In the genomic region with DNA sequence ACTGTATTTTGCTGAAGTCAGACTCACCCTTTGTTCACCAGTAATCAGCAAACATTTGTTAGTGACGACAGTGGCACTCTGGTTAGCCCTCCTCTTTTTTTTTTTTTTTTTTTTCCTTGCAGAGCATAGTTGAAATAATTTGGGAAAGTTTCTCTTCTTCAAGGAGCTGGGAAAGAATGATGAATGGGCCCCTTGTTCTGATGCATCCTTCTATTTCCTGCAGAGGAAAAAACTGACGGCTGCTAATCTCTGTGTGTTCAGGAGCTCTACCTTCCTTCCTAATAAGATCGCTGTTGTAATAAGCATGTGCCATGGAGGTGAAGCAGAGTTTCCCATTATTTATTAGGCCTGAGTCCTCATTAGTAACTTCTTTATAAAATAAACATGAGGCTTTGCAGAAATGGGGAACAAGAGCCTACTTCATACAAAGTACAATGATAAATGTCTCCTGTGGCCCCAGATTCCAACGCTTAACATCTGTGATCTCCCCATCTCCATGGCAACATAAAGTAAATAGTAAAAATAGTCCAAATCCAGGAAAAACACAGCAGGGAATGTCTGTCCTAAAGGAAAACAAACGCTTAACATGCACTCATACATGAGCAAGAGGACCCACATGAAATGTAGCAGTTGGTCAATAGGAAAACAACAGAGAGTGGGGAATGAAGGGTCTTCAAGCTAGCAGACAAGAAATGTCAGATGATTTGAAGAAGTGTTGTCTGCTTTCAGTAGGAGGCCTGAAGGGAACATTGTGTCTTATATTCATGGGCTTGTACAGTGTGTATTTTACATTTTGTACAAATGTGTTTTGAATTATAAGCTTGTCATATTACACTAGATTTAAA, we compare ENCODE assay signal across 10 cellular contexts. TPM values are rescaled to one million over a fixed set of nuclear protein-coding genes. Genes with fewer than 3 reads are reported as not detected.
A peak's percentile ranks its signal among the peaks of the same experiment; 100 is the strongest.
DNase-seq lines count a peak whose midpoint lies in the region; ATAC-seq and TF ChIP-seq lines count a peak whose summit lies in the region.
"Had no signal": no experiment of that assay in that cellular context is flagged by ENCODE, and none has a peak within 500 bp of the region (broad histone marks: within the 10 kb centered on the region; RNA-seq: fewer than 3 reads in every experiment).

No MANE protein-coding gene starts in this region.

- H3K4me1 ChIP-seq in IMR-90 (ENCODE audit: control insufficient read depth, insufficient read depth, low read length) (peaks cover 1% of the 10 kb centered on the region; the same call in 1 of the 2 replicates), hepatocyte (ENCODE audit: insufficient read depth) (peaks cover 20% of the 10 kb centered on the region), gastrocnemius medialis (no peaks in the 10 kb centered on the region)

- DNase-seq in IMR-90 (peak; percentile 72), choroid plexus epithelial cell (ENCODE audit: low read depth) (peak; percentile 61), hepatocyte (ENCODE audit: low spot score) (no peak), gastrocnemius medialis (no peak), dedifferentiated amniotic fluid mesenchymal stem cell (ENCODE audit: extremely low spot score) (no peak), inferior parietal cortex (ENCODE audit: extremely low spot score) (no peak)
- DNase-seq in activated CD4-positive, alpha-beta memory T cell treated with anti-CD3 and anti-CD28 coated beads, Interleukin-2, amount 10 ng/mL, durations not matched to agents 7 days and 5 days: no peak
- DNase-seq in activated naive CD8-positive, alpha-beta T cell treated with anti-CD3 and anti-CD28 coated beads for 36 hours: no peak
- DNase-seq: NCI-H1417 treated with DMSO at 0.1 percent for 48 hours, T-helper 9 cell had no signal

- no peak overlapping the region for H4K91ac ChIP-seq in IMR-90 (ENCODE audit: insufficient read depth, low read depth, low read length)

- intact Hi-C loops in IMR-90 (cut with micrococcal nuclease) (no loop called here), gastrocnemius medialis (cut with DNase I; ENCODE audit: low total_unique reads) (no loop called here)

- H3K4me3 ChIP-seq in IMR-90 (ENCODE audit: insufficient read depth, low read depth, low read length): no peak overlapping the region
- no peak overlapping the region for H3K4me3 ChIP-seq in choroid plexus epithelial cell (ENCODE audit: low read depth, low read length)
- no peak overlapping the region for H3K4me3 ChIP-seq in hepatocyte
- H3K4me3 ChIP-seq in gastrocnemius medialis: no peak overlapping the region

- H3K27me3 Mint-ChIP-seq in activated CD4-positive, alpha-beta memory T cell treated with anti-CD3 and anti-CD28 coated beads, Interleukin-2, amount 10 ng/mL, durations not matched to agents 7 days and 5 days: peaks cover 2% of the 10 kb centered on the region
- no peaks in the 10 kb centered on the region for H3K27me3 Mint-ChIP-seq in activated naive CD8-positive, alpha-beta T cell treated with anti-CD3 and anti-CD28 coated beads for 36 hours

- WGBS in IMR-90 (ENCODE audit: extremely low coverage in 2 of 2, insufficient read length in 1 of 2), 2 experiments: no CpG with 5 or more reads among the region's 5 CpGs
- WGBS in hepatocyte (ENCODE audit: low lambda C conversion rate, missing lambda C conversion rate): 39% methylated on average over 5 of the region's 5 CpGs

- H2AFZ ChIP-seq in IMR-90 (replicated peaks; ENCODE audit: low read length, poor library complexity) (no peak overlapping the region), hepatocyte (peak overlapping the region; percentile 12)

- H3K9me2 ChIP-seq in hepatocyte (replicated peaks; ENCODE audit: insufficient read depth): no peaks in the 10 kb centered on the region

- CTCF ChIA-PET in IMR-90 (lab: Yijun Ruan, JAX): interaction anchor here (0.8 to 1.3 kb wide), 2 partner anchors 35 to 148 kb away, joined by 3 to 4 read pairs; no protein-coding TSS in a partner anchor
- CTCF ChIA-PET in activated CD4-positive, alpha-beta memory T cell treated with anti-CD3 and anti-CD28 coated beads, Interleukin-2, amount 10 ng/mL, durations not matched to agents 7 days and 5 days (lab: Charles Lee): interaction anchor here (0.7 kb wide), 1 partner anchor 449 kb away, joined by 3 read pairs; no protein-coding TSS in a partner anchor

- peak overlapping the region; percentile 59; the same call in 1 of the 2 replicates for H3K23ac ChIP-seq in IMR-90 (ENCODE audit: low read depth, low read length)

- peaks cover 0 to 7% of the 10 kb centered on the region in 2 experiments; a peak in 2 of 4 replicates for H3K79me1 ChIP-seq in IMR-90 (ENCODE audit: low read depth in 1 of 2, low read length in 2 of 2)

- H4K8ac ChIP-seq in IMR-90 (ENCODE audit: low read depth in 2 of 2, low read length in 2 of 2): no peak overlapping the region

- no peaks in the 10 kb centered on the region for H3K36me3 Mint-ChIP-seq in activated CD4-positive, alpha-beta memory T cell treated with anti-CD3 and anti-CD28 coated beads, Interleukin-2, amount 10 ng/mL, durations not matched to agents 7 days and 5 days (ENCODE audit: low read depth)
- H3K36me3 Mint-ChIP-seq in activated naive CD8-positive, alpha-beta T cell treated with anti-CD3 and anti-CD28 coated beads for 36 hours: no peaks in the 10 kb centered on the region

- H4K5ac ChIP-seq in IMR-90 (ENCODE audit: low read depth, low read length): no peak overlapping the region

- no peaks in the 10 kb centered on the region for H3K4me1 Mint-ChIP-seq in activated CD4-positive, alpha-beta memory T cell treated with anti-CD3 and anti-CD28 coated beads, Interleukin-2, amount 10 ng/mL, durations not matched to agents 7 days and 5 days
- no peaks in the 10 kb centered on the region for H3K4me1 Mint-ChIP-seq in activated naive CD8-positive, alpha-beta T cell treated with anti-CD3 and anti-CD28 coated beads for 36 hours

- no peaks in the 10 kb centered on the region for H3K36me3 ChIP-seq in IMR-90 (ENCODE audit: control insufficient read depth, insufficient read depth, low read length)
- no peaks in the 10 kb centered on the region for H3K36me3 ChIP-seq in hepatocyte (replicated peaks; ENCODE audit: insufficient read depth, low read depth)
- no peaks in the 10 kb centered on the region for H3K36me3 ChIP-seq in gastrocnemius medialis

- H3K4me2 ChIP-seq in IMR-90 (ENCODE audit: low read depth, low read length) (no peak overlapping the region), hepatocyte (no peak overlapping the region)

- H3K9ac ChIP-seq in IMR-90 (ENCODE audit: low read depth, low read length): no peak overlapping the region

- no peak overlapping the region for H2AK9ac ChIP-seq in IMR-90 (replicated peaks; ENCODE audit: low read depth, low read length, poor library complexity)

- no peak overlapping the region for H3K56ac ChIP-seq in IMR-90 (ENCODE audit: extremely low read depth, insufficient read depth, low read length)

- no peaks in the 10 kb centered on the region for H3K79me2 ChIP-seq in hepatocyte

- no peak overlapping the region; the same call in 1 of the 2 replicates for H3K14ac ChIP-seq in IMR-90 (replicated peaks; ENCODE audit: low read depth, low read length)

- no peak for TF ChIP-seq CTCF in IMR-90 (conservative IDR thresholded peaks at IDR 0.05; ENCODE audit: low read depth, low read length)
- no peak for TF ChIP-seq CTCF in choroid plexus epithelial cell (conservative IDR thresholded peaks at IDR 0.05; ENCODE audit: low read depth, low read length)
- TF ChIP-seq CTCF in hepatocyte (IDR thresholded peaks at IDR 0.05; ENCODE audit: poor library complexity): no peak
- TF ChIP-seq CTCF in gastrocnemius medialis (IDR thresholded peaks at IDR 0.05 in 4 of 5, conservative IDR thresholded peaks at IDR 0.05 in 1 of 5): no peak

- no peak overlapping the region for H3K4ac ChIP-seq in IMR-90 (ENCODE audit: low read depth, low read length)

- no peak for TF ChIP-seq RAD21 in IMR-90 (IDR thresholded peaks at IDR 0.05; ENCODE audit: low read length)

- no peak overlapping the region for H2BK5ac ChIP-seq in IMR-90 (ENCODE audit: low read depth, low read length, poor library complexity, severe bottlenecking)

- H3K9me3 ChIP-seq in IMR-90 (ENCODE audit: control insufficient read depth, insufficient read depth, low read length) (no peaks in the 10 kb centered on the region), hepatocyte (ENCODE audit: low read depth) (no peaks in the 10 kb centered on the region), gastrocnemius medialis (no peaks in the 10 kb centered on the region)

- H2BK15ac ChIP-seq in IMR-90 (ENCODE audit: low read depth, low read length): no peak overlapping the region

- H3K18ac ChIP-seq in IMR-90 (ENCODE audit: low read depth, low read length): no peak overlapping the region

- peaks cover 6% of the 10 kb centered on the region; the same call in 1 of the 2 replicates for H3K9me1 ChIP-seq in IMR-90 (ENCODE audit: insufficient read depth, low read length)

- H3K4me3 Mint-ChIP-seq in activated CD4-positive, alpha-beta memory T cell treated with anti-CD3 and anti-CD28 coated beads, Interleukin-2, amount 10 ng/mL, durations not matched to agents 7 days and 5 days: no peak overlapping the region
- H3K4me3 Mint-ChIP-seq in activated naive CD8-positive, alpha-beta T cell treated with anti-CD3 and anti-CD28 coated beads for 36 hours: no peak overlapping the region

- no peaks in the 10 kb centered on the region for H3K9me3 Mint-ChIP-seq in activated CD4-positive, alpha-beta memory T cell treated with anti-CD3 and anti-CD28 coated beads, Interleukin-2, amount 10 ng/mL, durations not matched to agents 7 days and 5 days
- H3K9me3 Mint-ChIP-seq in activated naive CD8-positive, alpha-beta T cell treated with anti-CD3 and anti-CD28 coated beads for 36 hours: no peaks in the 10 kb centered on the region

- H3K27me3 ChIP-seq in IMR-90 (ENCODE audit: control insufficient read depth, insufficient read depth, low read length) (no peaks in the 10 kb centered on the region), hepatocyte (no peaks in the 10 kb centered on the region), gastrocnemius medialis (no peaks in the 10 kb centered on the region)

- dilution Hi-C loops in IMR-90 (cut with HindIII; ENCODE audit: low sequenced_read_pairs, unreplicated experiment): no loop called here

- BruUV-seq in IMR-90 (replicated peaks; lab: Mats Ljungman, UMichigan): no TSS peak

- H2BK120ac ChIP-seq in IMR-90 (ENCODE audit: low read depth, low read length): peak overlapping the region; percentile 54; the same call in 1 of the 2 replicates

- in situ Hi-C loops in IMR-90 (cut with MboI; ENCODE audit: low sequenced_read_pairs): no loop called here
- in situ Hi-C loops in gastrocnemius medialis (cut with MboI; ENCODE audit: low sequenced_read_pairs in 4 of 4): no loop called here

- ATAC-seq in IMR-90 (ENCODE audit: low read depth) (peak; percentile 55), gastrocnemius medialis (peak in 1 of 2 donors; percentile 47)

- H2AK5ac ChIP-seq in IMR-90 (ENCODE audit: low read depth, low read length): no peak overlapping the region

- H4K20me1 ChIP-seq in IMR-90 (ENCODE audit: insufficient read depth, low read length) (no peaks in the 10 kb centered on the region), hepatocyte (ENCODE audit: insufficient read depth, poor library complexity, severe bottlenecking) (no peaks in the 10 kb centered on the region)

- POLR2A ChIA-PET in IMR-90 (lab: Charles Lee; ENCODE audit: unreplicated experiment): no interaction called here
- POLR2A ChIA-PET in activated CD4-positive, alpha-beta memory T cell treated with anti-CD3 and anti-CD28 coated beads, Interleukin-2, amount 10 ng/mL, durations not matched to agents 7 days and 5 days (lab: Charles Lee): no interaction called here

- H2BK20ac ChIP-seq in IMR-90 (ENCODE audit: low read depth, low read length): no peak overlapping the region

- no peak overlapping the region for H3K27ac Mint-ChIP-seq in activated CD4-positive, alpha-beta memory T cell treated with anti-CD3 and anti-CD28 coated beads, Interleukin-2, amount 10 ng/mL, durations not matched to agents 7 days and 5 days
- no peak overlapping the region for H3K27ac Mint-ChIP-seq in activated naive CD8-positive, alpha-beta T cell treated with anti-CD3 and anti-CD28 coated beads for 36 hours

- H3K27ac ChIP-seq in IMR-90 (ENCODE audit: insufficient read depth, low read length) (no peak overlapping the region), hepatocyte (peak overlapping the region; percentile 61), gastrocnemius medialis (peak overlapping the region in 3 of 4 donors; percentile 40 to 61 (median 61))

- no peak for TF ChIP-seq POLR2A in IMR-90 (IDR thresholded peaks at IDR 0.05; ENCODE audit: low read depth, low read length)
- no peak for TF ChIP-seq POLR2A in gastrocnemius medialis (IDR thresholded peaks at IDR 0.05)

RNA-seq across cellular contexts. Expression of a gene that starts 59.1 kb away (rescaled TPM):
- total RNA-seq in IMR-90 (2012; rRNA removed): 487 and 532 TPM in 2 replicates
- polyA plus RNA-seq in IMR-90 (2012; rRNA removed): 375 and 382 TPM in 2 replicates
- 140 and 308 TPM in 2 replicates for polyA plus RNA-seq in IMR-90 (2012; cell fraction: cytosol; rRNA removed)
- polyA plus RNA-seq in IMR-90 (2012; cell fraction: nucleus; rRNA removed; ENCODE audit: low replicate concordance): 114 and 384 TPM in 2 replicates
- total RNA-seq in hepatocyte: 207 and 219 TPM in 2 replicates
- 333 and 406 TPM in 2 replicates for polyA plus RNA-seq in hepatocyte
- 10 to 100 TPM; 25.9 to 43.2 (median 32.3) TPM for total RNA-seq in gastrocnemius medialis
- under 1 TPM; 0.38 to 0.63 TPM for total RNA-seq in activated CD4-positive, alpha-beta memory T cell treated with anti-CD3 and anti-CD28 coated beads, Interleukin-2, amount 10 ng/mL, durations not matched to agents 7 days and 5 days
- total RNA-seq in activated naive CD8-positive, alpha-beta T cell treated with anti-CD3 and anti-CD28 coated beads for 36 hours: 1 to 10 TPM; 1.1 TPM

Comparison
In these comparisons a context has a peak if more than half of its experiments do, and no peak if none do; other contexts are left out.
1. DNase-seq: peak in IMR-90 (single experiment) and choroid plexus epithelial cell (single experiment); none in hepatocyte (single experiment), gastrocnemius medialis (0 of 2), activated CD4-positive, alpha-beta memory T cell treated with anti-CD3 and anti-CD28 coated beads, Interleukin-2, amount 10 ng/mL, durations not matched to agents 7 days and 5 days (single experiment), dedifferentiated amniotic fluid mesenchymal stem cell (single experiment), inferior parietal cortex (single experiment) and activated naive CD8-positive, alpha-beta T cell treated with anti-CD3 and anti-CD28 coated beads for 36 hours (single experiment).
2. RNA of a gene that starts 59.1 kb away (total RNA-seq): 487 to 532 TPM in IMR-90, 207 to 219 TPM in hepatocyte and 25.9 to 43.2 TPM in gastrocnemius medialis; 1.1 TPM in activated naive CD8-positive, alpha-beta T cell treated with anti-CD3 and anti-CD28 coated beads for 36 hours and 0.38 to 0.63 TPM in activated CD4-positive, alpha-beta memory T cell treated with anti-CD3 and anti-CD28 coated beads, Interleukin-2, amount 10 ng/mL, durations not matched to agents 7 days and 5 days; every median in the first group is over 10 times any median in the second.